21 cellular contexts compared by ENCODE assay signal in genomic region chr6:42307141-42307470, GRCh38.
"Had no signal": no experiment of that assay in that cellular context is flagged by ENCODE, and none has a peak within 500 bp of the region (broad histone marks: within the 10 kb centered on the region; RNA-seq: fewer than 3 reads in every experiment).

No MANE protein-coding gene starts in this region.

- H3K4me1 Mint-ChIP-seq: naive B cell had no signal

- H3K27me3 Mint-ChIP-seq: effector memory CD8-positive, alpha-beta T cell; naive B cell; natural killer cell treated with Interleukin-12 subunit alpha and Interleukin-12 subunit beta and Interleukin-15 and Interleukin-18, amount 100 ng/mL, for 72 hours; type B pancreatic cell had no signal

- H3K4me2 ChIP-seq: neural progenitor cell, smooth muscle cell had no signal

- ATAC-seq: effector memory CD8-positive, alpha-beta T cell; left lobe of liver; natural killer cell treated with Interleukin-12 subunit alpha and Interleukin-12 subunit beta and Interleukin-15 and Interleukin-18, amount 100 ng/mL, for 72 hours; sciatic nerve had no signal

- H3K4me1 ChIP-seq: prostate gland, tibial artery had no signal

- H3K27me3 ChIP-seq: neural progenitor cell, right atrium auricular region, stomach, tibial artery had no signal

- H3K4me3 Mint-ChIP-seq: effector memory CD8-positive, alpha-beta T cell; naive B cell; natural killer cell treated with Interleukin-12 subunit alpha and Interleukin-12 subunit beta and Interleukin-15 and Interleukin-18, amount 100 ng/mL, for 72 hours; neural progenitor cell; type B pancreatic cell had no signal

- H3K36me3 Mint-ChIP-seq: naive B cell had no signal

- H3K36me3 ChIP-seq: neural progenitor cell, prostate gland, right atrium auricular region, stomach, tibial artery had no signal

- DNase-seq: cerebellar nuclear complex; cortex of kidney; effector memory CD8-positive, alpha-beta T cell; head of caudate nucleus; mesendoderm; naive B cell; stimulated activated CD4-positive, alpha-beta T cell treated with anti-CD3 and anti-CD28 coated beads, Interleukin-12 subunit alpha, Interleukin-12 subunit beta, amount 100 ng/mL, for 4 hours; stimulated activated CD4-positive, alpha-beta T cell treated with anti-CD3 and anti-CD28 coated beads, Interleukin-1b, Interleukin-23, amount 100 ng/mL, for 48 hours; stimulated activated CD4-positive, alpha-beta T cell treated with anti-CD3 and anti-CD28 coated beads, Interleukin-4, amount 100 ng/mL, for 1 hour; stimulated activated CD8-positive, alpha-beta memory T cell treated with anti-CD3 and anti-CD28 coated beads, Interleukin-4, amount 100 ng/mL, for 48 hours; stimulated activated naive CD4-positive, alpha-beta T cell treated with Interleukin-2 at 50 U/mL for 16 hours; stomach; tibial artery had no signal

- H3K27ac ChIP-seq: neural progenitor cell, prostate gland, right atrium auricular region, stomach, tibial artery had no signal

- H3K27ac Mint-ChIP-seq: naive B cell, neural progenitor cell, type B pancreatic cell had no signal

- H3K4me3 ChIP-seq: neural progenitor cell, prostate gland, right atrium auricular region, smooth muscle cell, stomach, tibial artery had no signal

- H3K9me3 Mint-ChIP-seq: effector memory CD8-positive, alpha-beta T cell; naive B cell; natural killer cell treated with Interleukin-12 subunit alpha and Interleukin-12 subunit beta and Interleukin-15 and Interleukin-18, amount 100 ng/mL, for 72 hours; neural progenitor cell; type B pancreatic cell had no signal

- H3K9me3 ChIP-seq: prostate gland, right atrium auricular region, stomach, tibial artery had no signal

- H3K9ac ChIP-seq: neural progenitor cell had no signal

- H2AFZ ChIP-seq: neural progenitor cell had no signal
